In genomic region chr3:41961750-41962679, GRCh38 we compare ENCODE assay signal across 8 cellular contexts. TPM values are rescaled to one million over a fixed set of nuclear protein-coding genes. Genes with fewer than 3 reads are reported as not detected.
DNase-seq lines count a peak whose midpoint lies in the region; ATAC-seq and TF ChIP-seq lines count a peak whose summit lies in the region.

ULK4 (minus strand) TSS chr3:41962103; CDS start chr3:41954759, 7,344 bp downstream.

- H3K36me3 Mint-ChIP-seq in WTC11 (no peaks in the 10 kb centered on the region), immature natural killer cell (no peaks in the 10 kb centered on the region)

- DNase-seq in AG04449 (ENCODE audit: low read depth, low spot score) (peak; percentile 99), NCI-H2227 treated with DMSO at 0.1 percent for 48 hours (lab: John Stamatoyannopoulos, UW) (peak; percentile 96), WTC11 (ENCODE audit: low spot score) (peak; percentile 95), caudate nucleus (lab: John Stamatoyannopoulos, UW) (peak; percentile 78 to 100 (median 97)), immature natural killer cell (peak; percentile 96 to 97 (median 97)), smooth muscle cell of the brain vasculature (ENCODE audit: low read depth, low spot score) (peak; percentile 98)

- H3K4me3 ChIP-seq in AG04449 (ENCODE audit: low read depth, low read length), result peak within 1 kb of the TSS; percentile 79

- H3K27ac Mint-ChIP-seq in WTC11 (peak within 1 kb of the TSS; percentile 97), immature natural killer cell (peak within 1 kb of the TSS; percentile 97 to 100 (median 98))

- H3K9me3 Mint-ChIP-seq in WTC11 (peaks cover 2% of the 10 kb centered on the region), immature natural killer cell (peaks cover 0 to 1% (median 0%) of the 10 kb centered on the region in 6 donors)

- TF ChIP-seq CTCF in AG04449 (IDR thresholded peaks at IDR 0.05; ENCODE audit: insufficient read depth, low read length, missing control alignments), result no peak
- no peak for TF ChIP-seq CTCF in WTC11 (IDR thresholded peaks at IDR 0.05)

- H3K27ac ChIP-seq in caudate nucleus (ENCODE audit: low read depth, low read length), result peak within 1 kb of the TSS; percentile 76

- peaks cover 19% of the 10 kb centered on the region for H3K4me1 Mint-ChIP-seq in WTC11
- H3K4me1 Mint-ChIP-seq in immature natural killer cell, result peaks cover 20 to 23% of the 10 kb centered on the region in 2 donors

- CTCF ChIA-PET in AG04449 (lab: Yijun Ruan, JAX) (interaction anchor here (1.3 to 3.2 kb wide), 2 partner anchors 28 to 138 kb away, joined by 3 to 13 read pairs; no protein-coding TSS in a partner anchor), WTC11 (lab: Charles Lee) (interaction anchor here (1.0 to 1.3 kb wide), 5 partner anchors 36 to 229 kb away, joined by 3 to 7 read pairs (median 5); no protein-coding TSS in a partner anchor)

- no peaks in the 10 kb centered on the region for H3K27me3 Mint-ChIP-seq in WTC11 (ENCODE audit: low read depth)
- peaks cover 8 to 14% (median 13%) of the 10 kb centered on the region in 3 donors for H3K27me3 Mint-ChIP-seq in immature natural killer cell (ENCODE audit: low read depth in 3 of 3)

- POLR2A ChIA-PET in AG04449 (lab: Yijun Ruan, JAX), result interaction anchor here (0.6 to 1.0 kb wide), 2 partner anchors 64 to 72 kb away, joined by 3 read pairs; no protein-coding TSS in a partner anchor
- POLR2A ChIA-PET in WTC11 (lab: Charles Lee), result interaction anchor here (0.6 to 1.0 kb wide), 5 partner anchors 49 to 151 kb away, joined by 3 to 11 read pairs (median 4); no protein-coding TSS in a partner anchor

- ATAC-seq in GM18907 (IDR thresholded peaks at IDR 0.05; ENCODE audit: unreplicated experiment), result peak; percentile 95
- ATAC-seq in HG03159 (IDR thresholded peaks at IDR 0.05; ENCODE audit: unreplicated experiment), result peak; percentile 95
- peak; percentile 90 for ATAC-seq in WTC11

- H3K4me3 Mint-ChIP-seq in WTC11 (peak within 1 kb of the TSS; percentile 99), immature natural killer cell (peak within 1 kb of the TSS; percentile 98 to 100 (median 99))

TF ChIP-seq in WTC11, 78 proteins besides CTCF, POLR2A, EP300 and RAD21 (continues in another document):
- TF ChIP-seq ESRRA (CRISPR knock-in tag; IDR thresholded peaks at IDR 0.05; ENCODE audit: borderline replicate concordance) (no peak), GRHL2 (CRISPR knock-in tag; IDR thresholded peaks at IDR 0.05; ENCODE audit: insufficient replicate concordance, severe bottlenecking) (no peak), FOXP1 (CRISPR knock-in tag; IDR thresholded peaks at IDR 0.05; ENCODE audit: borderline replicate concordance) (no peak), SMAD4 (CRISPR knock-in tag; IDR thresholded peaks at IDR 0.05) (no peak), ZNF317 (CRISPR knock-in tag; IDR thresholded peaks at IDR 0.05; ENCODE audit: borderline replicate concordance, low read depth) (no peak), NFYB (CRISPR knock-in tag; conservative IDR thresholded peaks at IDR 0.05; ENCODE audit: low read depth) (peak; percentile 63), GTF2I (CRISPR knock-in tag; conservative IDR thresholded peaks at IDR 0.05) (no peak), SOX15 (CRISPR knock-in tag; IDR thresholded peaks at IDR 0.05) (no peak), CREB1 (CRISPR knock-in tag; IDR thresholded peaks at IDR 0.05) (no peak), ZNF423 (CRISPR knock-in tag; IDR thresholded peaks at IDR 0.05) (no peak), ETV6 (CRISPR knock-in tag; IDR thresholded peaks at IDR 0.05) (peak; percentile 8; the same call in 1 of the 2 replicates), CDX4 (CRISPR knock-in tag; IDR thresholded peaks at IDR 0.05; ENCODE audit: borderline replicate concordance) (no peak), ATF6 (CRISPR knock-in tag; IDR thresholded peaks at IDR 0.05) (no peak)
- TF ChIP-seq, protein P1, sequence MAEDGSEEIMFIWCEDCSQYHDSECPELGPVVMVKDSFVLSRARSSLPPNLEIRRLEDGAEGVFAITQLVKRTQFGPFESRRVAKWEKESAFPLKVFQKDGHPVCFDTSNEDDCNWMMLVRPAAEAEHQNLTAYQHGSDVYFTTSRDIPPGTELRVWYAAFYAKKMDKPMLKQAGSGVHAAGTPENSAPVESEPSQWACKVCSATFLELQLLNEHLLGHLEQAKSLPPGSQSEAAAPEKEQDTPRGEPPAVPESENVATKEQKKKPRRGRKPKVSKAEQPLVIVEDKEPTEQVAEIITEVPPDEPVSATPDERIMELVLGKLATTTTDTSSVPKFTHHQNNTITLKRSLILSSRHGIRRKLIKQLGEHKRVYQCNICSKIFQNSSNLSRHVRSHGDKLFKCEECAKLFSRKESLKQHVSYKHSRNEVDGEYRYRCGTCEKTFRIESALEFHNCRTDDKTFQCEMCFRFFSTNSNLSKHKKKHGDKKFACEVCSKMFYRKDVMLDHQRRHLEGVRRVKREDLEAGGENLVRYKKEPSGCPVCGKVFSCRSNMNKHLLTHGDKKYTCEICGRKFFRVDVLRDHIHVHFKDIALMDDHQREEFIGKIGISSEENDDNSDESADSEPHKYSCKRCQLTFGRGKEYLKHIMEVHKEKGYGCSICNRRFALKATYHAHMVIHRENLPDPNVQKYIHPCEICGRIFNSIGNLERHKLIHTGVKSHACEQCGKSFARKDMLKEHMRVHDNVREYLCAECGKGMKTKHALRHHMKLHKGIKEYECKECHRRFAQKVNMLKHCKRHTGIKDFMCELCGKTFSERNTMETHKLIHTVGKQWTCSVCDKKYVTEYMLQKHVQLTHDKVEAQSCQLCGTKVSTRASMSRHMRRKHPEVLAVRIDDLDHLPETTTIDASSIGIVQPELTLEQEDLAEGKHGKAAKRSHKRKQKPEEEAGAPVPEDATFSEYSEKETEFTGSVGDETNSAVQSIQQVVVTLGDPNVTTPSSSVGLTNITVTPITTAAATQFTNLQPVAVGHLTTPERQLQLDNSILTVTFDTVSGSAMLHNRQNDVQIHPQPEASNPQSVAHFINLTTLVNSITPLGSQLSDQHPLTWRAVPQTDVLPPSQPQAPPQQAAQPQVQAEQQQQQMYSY (CRISPR knock-in tag; IDR thresholded peaks at IDR 0.05), result no peak
- TF ChIP-seq, protein P2, sequence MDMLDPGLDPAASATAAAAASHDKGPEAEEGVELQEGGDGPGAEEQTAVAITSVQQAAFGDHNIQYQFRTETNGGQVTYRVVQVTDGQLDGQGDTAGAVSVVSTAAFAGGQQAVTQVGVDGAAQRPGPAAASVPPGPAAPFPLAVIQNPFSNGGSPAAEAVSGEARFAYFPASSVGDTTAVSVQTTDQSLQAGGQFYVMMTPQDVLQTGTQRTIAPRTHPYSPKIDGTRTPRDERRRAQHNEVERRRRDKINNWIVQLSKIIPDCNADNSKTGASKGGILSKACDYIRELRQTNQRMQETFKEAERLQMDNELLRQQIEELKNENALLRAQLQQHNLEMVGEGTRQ (CRISPR knock-in tag; IDR thresholded peaks at IDR 0.05), result peak; percentile 72
- TF ChIP-seq, protein P3, sequence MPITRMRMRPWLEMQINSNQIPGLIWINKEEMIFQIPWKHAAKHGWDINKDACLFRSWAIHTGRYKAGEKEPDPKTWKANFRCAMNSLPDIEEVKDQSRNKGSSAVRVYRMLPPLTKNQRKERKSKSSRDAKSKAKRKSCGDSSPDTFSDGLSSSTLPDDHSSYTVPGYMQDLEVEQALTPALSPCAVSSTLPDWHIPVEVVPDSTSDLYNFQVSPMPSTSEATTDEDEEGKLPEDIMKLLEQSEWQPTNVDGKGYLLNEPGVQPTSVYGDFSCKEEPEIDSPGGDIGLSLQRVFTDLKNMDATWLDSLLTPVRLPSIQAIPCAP (CRISPR knock-in tag; IDR thresholded peaks at IDR 0.05), result no peak
- TF ChIP-seq, protein P4, sequence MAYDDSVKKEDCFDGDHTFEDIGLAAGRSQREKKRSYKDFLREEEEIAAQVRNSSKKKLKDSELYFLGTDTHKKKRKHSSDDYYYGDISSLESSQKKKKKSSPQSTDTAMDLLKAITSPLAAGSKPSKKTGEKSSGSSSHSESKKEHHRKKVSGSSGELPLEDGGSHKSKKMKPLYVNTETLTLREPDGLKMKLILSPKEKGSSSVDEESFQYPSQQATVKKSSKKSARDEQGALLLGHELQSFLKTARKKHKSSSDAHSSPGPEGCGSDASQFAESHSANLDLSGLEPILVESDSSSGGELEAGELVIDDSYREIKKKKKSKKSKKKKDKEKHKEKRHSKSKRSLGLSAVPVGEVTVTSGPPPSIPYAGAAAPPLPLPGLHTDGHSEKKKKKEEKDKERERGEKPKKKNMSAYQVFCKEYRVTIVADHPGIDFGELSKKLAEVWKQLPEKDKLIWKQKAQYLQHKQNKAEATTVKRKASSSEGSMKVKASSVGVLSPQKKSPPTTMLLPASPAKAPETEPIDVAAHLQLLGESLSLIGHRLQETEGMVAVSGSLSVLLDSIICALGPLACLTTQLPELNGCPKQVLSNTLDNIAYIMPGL (CRISPR knock-in tag; IDR thresholded peaks at IDR 0.05), result peak; percentile 65; the same call in 1 of the 2 replicates

RNA-seq across cellular contexts. Expression of gene ULK4, which starts in this region (rescaled TPM):
- total RNA-seq in WTC11 (2021), result 9.2 to 12.2 TPM (median 10.0 TPM) in 3 replicates
- polyA plus RNA-seq in immature natural killer cell, result 10 to 100 TPM in 1 of 3 donors, 1 to 10 TPM in 2; 9.9 to 10.6 (median 9.9) TPM

Comparison
In these comparisons a context has a peak if more than half of its experiments do, and no peak if none do; other contexts are left out.
1. Peak in every context shown above with its lines: DNase-seq, ATAC-seq, H3K4me3 ChIP-seq and H3K27ac ChIP-seq.